16 cellular contexts compared by ENCODE assay signal in genomic region chr9:80650964-80651555, GRCh38.
A peak's percentile ranks its signal among the peaks of the same experiment; 100 is the strongest.
DNase-seq lines count a peak whose midpoint lies in the region; TF ChIP-seq lines count a peak whose summit lies in the region.
"Had no signal": no experiment of that assay in that cellular context is flagged by ENCODE, and none has a peak within 500 bp of the region (broad histone marks: within the 10 kb centered on the region; RNA-seq: fewer than 3 reads in every experiment).

No MANE protein-coding gene starts in this region.

- H3K4me3 ChIP-seq in ascending aorta (no peak overlapping the region), foreskin fibroblast (ENCODE audit: low read depth in 1 of 2, low read length in 2 of 2) (no peak overlapping the region), BE2C (ENCODE audit: low read depth, low read length) (no peak overlapping the region)

- no peak for TF ChIP-seq CTCF in ascending aorta (IDR thresholded peaks at IDR 0.05)
- TF ChIP-seq CTCF in foreskin fibroblast (IDR thresholded peaks at IDR 0.05; ENCODE audit: low read depth, low read length), result no peak
- TF ChIP-seq CTCF in BE2C (IDR thresholded peaks at IDR 0.05; ENCODE audit: low read depth, low read length), result no peak

- peaks cover 0 to 16% of the 10 kb centered on the region in 2 donors for H3K4me1 ChIP-seq in ascending aorta
- no peaks in the 10 kb centered on the region; the same call in 1 of the 2 replicates for H3K4me1 ChIP-seq in BE2C
- H3K4me1 ChIP-seq: parathyroid adenoma had no signal

- DNase-seq in Daoy (ENCODE audit: low read depth) (peak; percentile 2), ascending aorta (ENCODE audit: low spot score in 2 of 2) (no peak), foreskin fibroblast (peak; percentile 22 to 61), pons (ENCODE audit: low spot score) (peak; percentile 8), RKO (ENCODE audit: low spot score) (no peak), globus pallidus (ENCODE audit: low spot score) (no peak), activated gamma-delta T cell treated with Interleukin-2 at 50 U/mL for 16 hours (no peak), BE2C (no peak)
- DNase-seq: activated CD4-positive, alpha-beta memory T cell treated with anti-CD3 and anti-CD28 coated beads for 36 hours; CD4-positive, CD25-positive, alpha-beta regulatory T cell; OCI-M1; stimulated activated CD4-positive, alpha-beta T cell treated with anti-CD3 and anti-CD28 coated beads, Interleukin-4, amount 100 ng/mL, for 1 hour; stimulated activated naive CD4-positive, alpha-beta T cell; T-helper 17 cell had no signal

- H3K27me3 ChIP-seq in ascending aorta, result no peaks in the 10 kb centered on the region
- no peaks in the 10 kb centered on the region for H3K27me3 ChIP-seq in BE2C

- H3K36me3 ChIP-seq in ascending aorta, result no peaks in the 10 kb centered on the region
- H3K36me3 ChIP-seq in BE2C, result no peaks in the 10 kb centered on the region

- H3K9me3 ChIP-seq in ascending aorta (no peaks in the 10 kb centered on the region), BE2C (no peaks in the 10 kb centered on the region)

- intact Hi-C loops in ascending aorta (cut with DNase I), result loop anchor here (2.0 kb wide), 1 partner anchor 48 kb away; no protein-coding TSS in a partner anchor

- H3K27ac ChIP-seq in ascending aorta, result peak overlapping the region; percentile 5 to 13
- H3K27ac ChIP-seq: KMS-11, parathyroid adenoma had no signal

Comparison
In these comparisons a context has a peak if more than half of its experiments do, and no peak if none do; other contexts are left out.
1. DNase-seq: peak in Daoy (single experiment), foreskin fibroblast (2 of 2) and pons (single experiment); none in ascending aorta (0 of 2), RKO (single experiment), globus pallidus (single experiment), activated gamma-delta T cell treated with Interleukin-2 at 50 U/mL for 16 hours (single experiment) and BE2C (single experiment).